Comparison of ENCODE assay signal across 8 cellular contexts in the genomic region with DNA sequence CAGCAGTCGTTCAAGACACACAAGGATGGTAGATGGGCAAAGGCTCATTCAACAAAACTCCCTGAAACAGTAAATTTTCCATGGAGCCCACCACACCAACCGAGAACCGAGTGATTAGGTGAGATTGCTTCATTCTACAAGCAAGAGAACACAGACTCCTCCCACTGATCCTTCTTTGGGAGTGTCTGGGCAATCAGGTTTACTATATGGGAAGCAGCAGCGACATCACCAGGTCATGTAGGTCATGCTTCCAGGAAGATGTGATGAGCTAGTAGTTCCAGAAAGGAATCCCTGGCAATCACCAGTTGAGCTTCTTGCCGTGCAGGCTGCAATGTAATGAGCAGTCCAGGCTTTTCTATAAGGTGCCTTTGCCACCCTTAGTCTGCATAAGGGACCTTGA.
A peak's percentile ranks its signal among the peaks of the same experiment; 100 is the strongest.
DNase-seq lines count a peak whose midpoint lies in the region; ATAC-seq, FAIRE-seq and TF ChIP-seq lines count a peak whose summit lies in the region.
"Not testable (repeated sequence)": the region's sequence is repeated elsewhere in the genome, so short reads cannot be mapped to it uniquely, and the experiment has no call there.

No MANE protein-coding gene starts in this region.

- H3K27ac Mint-ChIP-seq in WTC11: not testable (repeated sequence)

- H3K4me3 ChIP-seq in bronchial epithelial cell (ENCODE audit: low read depth, low read length); HepG2 (replicated peaks in 1 of 3; ENCODE audit: insufficient read depth in 1 of 3, low read depth in 2 of 3, low read length in 3 of 3): not testable (repeated sequence)

- not testable (repeated sequence) for H3K4me3 Mint-ChIP-seq in WTC11

- not testable (repeated sequence) for TF ChIP-seq RAD21 in HepG2 (CRISPR knock-in tag; IDR thresholded peaks at IDR 0.05)

- BruUV-seq in HepG2 (replicated peaks; lab: Mats Ljungman, UMichigan): not testable (repeated sequence)

- WGBS in HepG2 (ENCODE audit: low lambda C conversion rate): 0% methylated on average over 1 of the region's 5 CpGs

- not testable (repeated sequence) for H3K27me3 ChIP-seq in bronchial epithelial cell (ENCODE audit: control insufficient read depth, insufficient read depth, low read length); HepG2 (ENCODE audit: control insufficient read depth in 1 of 2, insufficient read depth in 2 of 2, low read length in 2 of 2)

- not testable (repeated sequence) for H3K9ac ChIP-seq in HepG2 (ENCODE audit: insufficient read depth, low read depth, low read length)

- not testable (repeated sequence) for H3K36me3 Mint-ChIP-seq in WTC11

- CTCF ChIA-PET in WTC11 (lab: Charles Lee); HepG2 (lab: Yijun Ruan, JAX; ENCODE audit: low intra/inter-chr PET ratio, low total read pairs): not testable (repeated sequence)

- not testable (repeated sequence) for H3K4me2 ChIP-seq in HepG2 (ENCODE audit: low read depth, low read length)

- peak; percentile 15 for TF ChIP-seq CTCF in C4-2B (conservative IDR thresholded peaks at IDR 0.05)
- TF ChIP-seq CTCF in WTC11 (IDR thresholded peaks at IDR 0.05); bronchial epithelial cell (IDR thresholded peaks at IDR 0.05; ENCODE audit: insufficient read depth, low read length, severe bottlenecking); HepG2 (CRISPR knock-in tag; IDR thresholded peaks at IDR 0.05): not testable (repeated sequence)

- TF ChIP-seq EP300 in HepG2 (IDR thresholded peaks at IDR 0.05; ENCODE audit: low read depth in 2 of 2, low read length in 2 of 2); HepG2 (CRISPR knock-in tag; IDR thresholded peaks at IDR 0.05; ENCODE audit: borderline replicate concordance): not testable (repeated sequence)

- not testable (repeated sequence) for TF ChIP-seq POLR2A in GM12892 (IDR thresholded peaks at IDR 0.05; ENCODE audit: low read depth, low read length); HepG2 (IDR thresholded peaks at IDR 0.05; ENCODE audit: insufficient read depth in 1 of 2, low read depth in 2 of 2, low read length in 2 of 2)

- H3K36me3 ChIP-seq in bronchial epithelial cell (ENCODE audit: control insufficient read depth, insufficient read depth, low read length); HepG2 (replicated peaks in 1 of 2; ENCODE audit: control insufficient read depth in 1 of 2, insufficient read depth in 2 of 2, low read length in 2 of 2): not testable (repeated sequence)

- H4K20me1 ChIP-seq in HepG2 (ENCODE audit: insufficient read depth, low read length): not testable (repeated sequence)

- DNase-seq in GM12892 (ENCODE audit: insufficient read length); WTC11 (ENCODE audit: low spot score); bronchial epithelial cell (ENCODE audit: low read depth); HepG2 (ENCODE audit: low spot score); urothelium cell line (ENCODE audit: low spot score): not testable (repeated sequence)
- peak; percentile 0 for DNase-seq in NCI-H82 (lab: John Stamatoyannopoulos, UW)

- intact Hi-C loops in HepG2 (cut with micrococcal nuclease; ENCODE audit: unreplicated experiment): not testable (repeated sequence)

- not testable (repeated sequence) for H3K27me3 Mint-ChIP-seq in WTC11 (ENCODE audit: low read depth)

- POLR2A ChIA-PET in WTC11 (lab: Charles Lee); HepG2 (lab: Yijun Ruan, JAX): not testable (repeated sequence)

- not testable (repeated sequence) for H2AFZ ChIP-seq in HepG2 (ENCODE audit: low read length)

- H3K79me2 ChIP-seq in HepG2 (ENCODE audit: insufficient read depth, low read length): not testable (repeated sequence)

- peak; percentile 44 for ATAC-seq in WTC11
- ATAC-seq in HepG2: not testable (repeated sequence)

- not testable (repeated sequence) for H3K4me1 Mint-ChIP-seq in WTC11

- FAIRE-seq in GM12892 (lab: Jason Lieb, UNC): peak; percentile 88
- peak; percentile 92 for FAIRE-seq in bronchial epithelial cell (lab: Jason Lieb, UNC)
- peak; percentile 30 for FAIRE-seq in islet of Langerhans (lab: Jason Lieb, UNC)
- peak; percentile 79 for FAIRE-seq in HepG2 (lab: Jason Lieb, UNC)
- FAIRE-seq in urothelium cell line (lab: Jason Lieb, UNC): peak; percentile 67

- H3K4me1 ChIP-seq in HepG2 (ENCODE audit: insufficient read depth, low read length): not testable (repeated sequence)

- H3K9me3 ChIP-seq in HepG2 (ENCODE audit: low read length): not testable (repeated sequence)

- in situ Hi-C loops in HepG2 (cut with HindIII; ENCODE audit: extremely low pct_ligation_motif_present, low pct_unique_long_range_greater_than_20kb): not testable (repeated sequence)

- not testable (repeated sequence) for H3K9me3 Mint-ChIP-seq in WTC11

- H3K27ac ChIP-seq in C4-2B; HepG2 (ENCODE audit: extremely low read length, insufficient read depth, low read length): not testable (repeated sequence)
